18 cellular contexts compared by ENCODE assay signal in genomic region chrX:42117318-42117717, GRCh38.
DNase-seq lines count a peak whose midpoint lies in the region; ATAC-seq, FAIRE-seq and TF ChIP-seq lines count a peak whose summit lies in the region.
"Had no signal": no experiment of that assay in that cellular context is flagged by ENCODE, and none has a peak within 500 bp of the region (broad histone marks: within the 10 kb centered on the region; RNA-seq: fewer than 3 reads in every experiment).

No MANE protein-coding gene starts in this region.

- H3K36me3 ChIP-seq in tibial nerve = no peaks in the 10 kb centered on the region
- H3K36me3 ChIP-seq: MG63, spleen had no signal

- no peak for TF ChIP-seq POLR2A in tibial nerve (IDR thresholded peaks at IDR 0.05)

- peak; percentile 13 for FAIRE-seq in HTR-8/SVneo (lab: Jason Lieb, UNC)

- TF ChIP-seq EP300 in tibial nerve (IDR thresholded peaks at IDR 0.05) = no peak

- no peaks in the 10 kb centered on the region for H3K9me3 ChIP-seq in tibial nerve
- H3K9me3 ChIP-seq: Caco-2, MG63, spleen had no signal

- H3K4me3 Mint-ChIP-seq in stimulated activated memory B cell treated with anti-CD40 and anti-IgM and Interleukin-4, amounts not matched to agents 10 μg/mL and 1 μg/mL and 100 μg/mL, for 72 hours = no peak overlapping the region
- H3K4me3 Mint-ChIP-seq: activated naive CD4-positive, alpha-beta T cell treated with anti-CD3 and anti-CD28 coated beads, Interleukin-2, amount 10 ng/mL, durations not matched to agents 7 days and 5 days had no signal

- peak; percentile 81 for ATAC-seq in GM18519 (IDR thresholded peaks at IDR 0.05; ENCODE audit: low FRiP score, unreplicated experiment)
- peak; percentile 60 for ATAC-seq in GM19468 (IDR thresholded peaks at IDR 0.05; ENCODE audit: extremely low read depth, unreplicated experiment)
- ATAC-seq in HG02973 (IDR thresholded peaks at IDR 0.05; ENCODE audit: unreplicated experiment) = peak; percentile 93
- ATAC-seq in sciatic nerve = no peak
- no peak for ATAC-seq in stimulated activated memory B cell treated with anti-CD40 and anti-IgM and Interleukin-4, amounts not matched to agents 10 μg/mL and 1 μg/mL and 100 μg/mL, for 72 hours
- ATAC-seq: left lobe of liver had no signal

- H3K27me3 Mint-ChIP-seq in stimulated activated memory B cell treated with anti-CD40 and anti-IgM and Interleukin-4, amounts not matched to agents 10 μg/mL and 1 μg/mL and 100 μg/mL, for 72 hours = no peaks in the 10 kb centered on the region
- H3K27me3 Mint-ChIP-seq: activated naive CD4-positive, alpha-beta T cell treated with anti-CD3 and anti-CD28 coated beads, Interleukin-2, amount 10 ng/mL, durations not matched to agents 7 days and 5 days had no signal

- H3K27ac Mint-ChIP-seq in stimulated activated memory B cell treated with anti-CD40 and anti-IgM and Interleukin-4, amounts not matched to agents 10 μg/mL and 1 μg/mL and 100 μg/mL, for 72 hours = no peak overlapping the region
- H3K27ac Mint-ChIP-seq: activated naive CD4-positive, alpha-beta T cell treated with anti-CD3 and anti-CD28 coated beads, Interleukin-2, amount 10 ng/mL, durations not matched to agents 7 days and 5 days had no signal

- H3K36me3 Mint-ChIP-seq in stimulated activated memory B cell treated with anti-CD40 and anti-IgM and Interleukin-4, amounts not matched to agents 10 μg/mL and 1 μg/mL and 100 μg/mL, for 72 hours = peaks cover 8% of the 10 kb centered on the region

- no peak overlapping the region for H3K27ac ChIP-seq in tibial nerve
- H3K27ac ChIP-seq: spleen had no signal

- WGBS in tibial nerve, 2 donors = 65 to 85% methylated on average over 2 of the region's 2 CpGs

- DNase-seq in HTR-8/SVneo (ENCODE audit: insufficient read length, low spot score) = no peak
- no peak for DNase-seq in sciatic nerve (ENCODE audit: low spot score)
- DNase-seq in tibial nerve (ENCODE audit: low spot score in 2 of 2) = no peak
- DNase-seq in activated CD4-positive, alpha-beta T cell treated with anti-CD3 and anti-CD28 coated beads, Interleukin-2, amount 50 U/mL, for 1 hour = no peak
- DNase-seq: activated CD8-positive, alpha-beta memory T cell treated with anti-CD3 and anti-CD28 coated beads, Interleukin-2, amount 50 U/mL, for 4 hours; activated naive CD4-positive, alpha-beta T cell treated with anti-CD3 and anti-CD28 coated beads, Interleukin-2, amount 10 ng/mL, durations not matched to agents 7 days and 5 days; Caco-2; MG63; NCI-H2107; NCI-H82; posterior cingulate gyrus; spleen; substantia nigra had no signal

- H3K9me3 Mint-ChIP-seq in stimulated activated memory B cell treated with anti-CD40 and anti-IgM and Interleukin-4, amounts not matched to agents 10 μg/mL and 1 μg/mL and 100 μg/mL, for 72 hours = peaks cover 6% of the 10 kb centered on the region

- peaks cover 7% of the 10 kb centered on the region for H3K4me1 Mint-ChIP-seq in stimulated activated memory B cell treated with anti-CD40 and anti-IgM and Interleukin-4, amounts not matched to agents 10 μg/mL and 1 μg/mL and 100 μg/mL, for 72 hours

- no peak overlapping the region for H3K4me3 ChIP-seq in tibial nerve
- H3K4me3 ChIP-seq: MG63, spleen had no signal

- H3K27me3 ChIP-seq in tibial nerve = no peaks in the 10 kb centered on the region
- H3K27me3 ChIP-seq: MG63, spleen had no signal

- intact Hi-C loops in sciatic nerve (cut with DNase I) = no loop called here

- no peaks in the 10 kb centered on the region for H3K4me1 ChIP-seq in tibial nerve
- H3K4me1 ChIP-seq: spleen had no signal

- no peak for TF ChIP-seq CTCF in tibial nerve (IDR thresholded peaks at IDR 0.05)

Comparison
In these comparisons a context has a peak if more than half of its experiments do, and no peak if none do; other contexts are left out.
1. ATAC-seq: peak in GM18519 (single experiment), GM19468 (single experiment) and HG02973 (single experiment); none in sciatic nerve (single experiment) and stimulated activated memory B cell treated with anti-CD40 and anti-IgM and Interleukin-4, amounts not matched to agents 10 μg/mL and 1 μg/mL and 100 μg/mL, for 72 hours (single experiment).